ENCODE assay signal across 8 cellular contexts in genomic region chr3:61358364-61358763, GRCh38.
DNase-seq lines count a peak whose midpoint lies in the region; ATAC-seq and TF ChIP-seq lines count a peak whose summit lies in the region.

No MANE protein-coding gene starts in this region.

- no peaks in the 10 kb centered on the region for H3K36me3 ChIP-seq in upper lobe of left lung

- intact Hi-C loops in left ventricle myocardium superior (cut with micrococcal nuclease), result no loop called here

- WGBS in upper lobe of left lung, 2 donors, result 13% methylated on average over 2 of the region's 2 CpGs; no CpG with 5 or more reads in 1 of the 2 donors

- ATAC-seq in GM18505 (IDR thresholded peaks at IDR 0.05; ENCODE audit: unreplicated experiment) (peak; percentile 97), GM21825 (IDR thresholded peaks at IDR 0.05; ENCODE audit: unreplicated experiment) (peak; percentile 100), left ventricle myocardium superior (peak; percentile 99), upper lobe of left lung (ENCODE audit: low FRiP score in 2 of 2) (peak; percentile 67 to 91)

- H3K27me3 ChIP-seq in upper lobe of left lung, result no peaks in the 10 kb centered on the region

- no peak overlapping the region for H3K4me3 ChIP-seq in upper lobe of left lung

- no peaks in the 10 kb centered on the region for H3K27me3 Mint-ChIP-seq in progenitor cell of endocrine pancreas

- no peaks in the 10 kb centered on the region for H3K9me3 ChIP-seq in upper lobe of left lung

- no peak for TF ChIP-seq POLR2A in GM18505 (IDR thresholded peaks at IDR 0.05; ENCODE audit: borderline replicate concordance, extremely low read depth, insufficient read depth, insufficient read length)
- no peak for TF ChIP-seq POLR2A in upper lobe of left lung (IDR thresholded peaks at IDR 0.05)

- H3K27ac ChIP-seq in upper lobe of left lung, result no peak overlapping the region

- DNase-seq in NCI-H2029 treated with DMSO at 0.1 percent for 48 hours (lab: John Stamatoyannopoulos, UW) (peak; percentile 49), left ventricle myocardium superior (peak; percentile 80), upper lobe of left lung (peak in 1 of 2 donors; percentile 69), progenitor cell of endocrine pancreas (ENCODE audit: low spot score, unreplicated experiment) (no peak), SIG-M5 (lab: John Stamatoyannopoulos, UW) (no peak), Kasumi-1 (lab: John Stamatoyannopoulos, UW) (no peak)

- no peak for TF ChIP-seq EP300 in upper lobe of left lung (IDR thresholded peaks at IDR 0.05)

- H3K27ac Mint-ChIP-seq in progenitor cell of endocrine pancreas, result no peak overlapping the region

- peaks cover 0 to 9% (median 2%) of the 10 kb centered on the region in 4 donors for H3K4me1 ChIP-seq in upper lobe of left lung

- peaks cover 3% of the 10 kb centered on the region for H3K4me1 Mint-ChIP-seq in progenitor cell of endocrine pancreas (ENCODE audit: low read depth)

- H3K4me3 Mint-ChIP-seq in progenitor cell of endocrine pancreas (ENCODE audit: low read depth), result no peak overlapping the region

- no peak for TF ChIP-seq CTCF in upper lobe of left lung (IDR thresholded peaks at IDR 0.05)
- TF ChIP-seq CTCF in progenitor cell of endocrine pancreas (IDR thresholded peaks at IDR 0.05; ENCODE audit: unreplicated experiment), result no peak

- peaks cover 5% of the 10 kb centered on the region for H3K9me3 Mint-ChIP-seq in progenitor cell of endocrine pancreas (ENCODE audit: low read depth)

- no peaks in the 10 kb centered on the region for H3K36me3 Mint-ChIP-seq in progenitor cell of endocrine pancreas (ENCODE audit: insufficient read depth)

Comparison
In these comparisons a context has a peak if more than half of its experiments do, and no peak if none do; other contexts are left out.
1. DNase-seq: peak in NCI-H2029 treated with DMSO at 0.1 percent for 48 hours (single experiment) and left ventricle myocardium superior (single experiment); none in progenitor cell of endocrine pancreas (single experiment), SIG-M5 (single experiment) and Kasumi-1 (0 of 2).
2. Peak in every context shown above with its lines, with median percentiles within 50 percentile points of each other: ATAC-seq.